ENCODE assay signal across 9 cellular contexts in genomic region chr1:86616871-86617270, GRCh38.
DNase-seq lines count a peak whose midpoint lies in the region; ATAC-seq lines count a peak whose summit lies in the region.
"Had no signal": no experiment of that assay in that cellular context is flagged by ENCODE, and none has a peak within 500 bp of the region (broad histone marks: within the 10 kb centered on the region; RNA-seq: fewer than 3 reads in every experiment).

No MANE protein-coding gene starts in this region.

- ATAC-seq in GM19395 (IDR thresholded peaks at IDR 0.05; ENCODE audit: unreplicated experiment) = peak; percentile 100
- peak; percentile 100 for ATAC-seq in HG03139 (IDR thresholded peaks at IDR 0.05; ENCODE audit: unreplicated experiment)

- DNase-seq in AML-193 (lab: John Stamatoyannopoulos, UW) = peak; percentile 80 to 89
- DNase-seq in UCSD-AML1 (lab: John Stamatoyannopoulos, UW; ENCODE audit: unreplicated experiment) = peak; percentile 11
- no peak for DNase-seq in NCI-H2107 treated with DMSO at 0.1 percent for 48 hours (lab: John Stamatoyannopoulos, UW; ENCODE audit: unreplicated experiment)
- DNase-seq in NCI-H510A treated with DMSO at 0.1 percent for 48 hours (lab: John Stamatoyannopoulos, UW) = no peak
- DNase-seq in NCI-H226 = no peak
- DNase-seq in NCI-H128 (lab: John Stamatoyannopoulos, UW; ENCODE audit: unreplicated experiment) = no peak
- DNase-seq: NCI-H1930 had no signal

Comparison
In these comparisons a context has a peak if more than half of its experiments do, and no peak if none do; other contexts are left out.
1. DNase-seq: peak in AML-193 (2 of 2) and UCSD-AML1 (single experiment); none in NCI-H2107 treated with DMSO at 0.1 percent for 48 hours (single experiment), NCI-H510A treated with DMSO at 0.1 percent for 48 hours (single experiment), NCI-H226 (single experiment) and NCI-H128 (single experiment).